In the genomic region with DNA sequence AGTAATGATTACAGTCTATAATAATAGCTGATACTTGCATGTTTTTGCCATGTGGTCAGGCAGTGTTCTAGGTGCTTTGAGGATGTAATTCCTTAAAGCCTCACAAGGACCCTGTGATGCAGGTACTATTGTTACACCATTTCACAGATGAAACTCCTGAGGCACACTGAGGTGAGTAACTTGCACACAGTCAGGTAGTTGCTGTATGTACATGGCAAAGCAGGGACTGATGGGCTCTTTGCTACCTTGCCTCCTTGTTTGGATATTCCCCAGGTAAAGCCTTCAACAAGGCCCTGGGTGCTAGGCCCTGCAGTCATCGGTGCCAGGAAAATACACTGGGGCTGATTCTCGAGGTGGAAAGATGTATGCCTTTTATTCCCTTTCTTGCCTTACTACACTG, we compare ENCODE assay signal across 21 cellular contexts.
"Had no signal": no experiment of that assay in that cellular context is flagged by ENCODE, and none has a peak within 500 bp of the region (broad histone marks: within the 10 kb centered on the region; RNA-seq: fewer than 3 reads in every experiment).

No MANE protein-coding gene starts in this region.

- DNase-seq: hippocampal formation; hypothalamus; immature natural killer cell; islet precursor cell; kidney; kidney glomerular epithelial cell; left cardiac atrium; left colon; left lung; left ventricle myocardium inferior; left ventricle myocardium superior; lower lobe of right lung; mammary epithelial cell; mesendoderm; midbrain; mucosa of descending colon; naive B cell; naive thymus-derived CD4-positive, alpha-beta T cell had no signal

- H3K36me3 ChIP-seq: left lung, left ventricle myocardium inferior, lower lobe of right lung had no signal

- H3K4me2 ChIP-seq: hepatocyte had no signal

- ATAC-seq: left cardiac atrium; left colon; left lobe of liver; left lung; left ventricle myocardium superior; lower lobe of right lung; mucosa of descending colon; naive thymus-derived CD4-positive, alpha-beta T cell had no signal

- H3K27ac ChIP-seq: hepatocyte, left lung, left ventricle myocardium inferior, lower lobe of right lung had no signal

- H3K27me3 ChIP-seq: hepatocyte, left lung had no signal

- H3K9me3 ChIP-seq: left lung, left ventricle myocardium inferior, lower lobe of right lung, mucosa of descending colon had no signal

- H3K4me3 ChIP-seq: hepatocyte, left lung, left ventricle myocardium inferior, lower lobe of right lung, lung, mucosa of descending colon had no signal

- H2AFZ ChIP-seq: hepatocyte had no signal
